In the genomic region with DNA sequence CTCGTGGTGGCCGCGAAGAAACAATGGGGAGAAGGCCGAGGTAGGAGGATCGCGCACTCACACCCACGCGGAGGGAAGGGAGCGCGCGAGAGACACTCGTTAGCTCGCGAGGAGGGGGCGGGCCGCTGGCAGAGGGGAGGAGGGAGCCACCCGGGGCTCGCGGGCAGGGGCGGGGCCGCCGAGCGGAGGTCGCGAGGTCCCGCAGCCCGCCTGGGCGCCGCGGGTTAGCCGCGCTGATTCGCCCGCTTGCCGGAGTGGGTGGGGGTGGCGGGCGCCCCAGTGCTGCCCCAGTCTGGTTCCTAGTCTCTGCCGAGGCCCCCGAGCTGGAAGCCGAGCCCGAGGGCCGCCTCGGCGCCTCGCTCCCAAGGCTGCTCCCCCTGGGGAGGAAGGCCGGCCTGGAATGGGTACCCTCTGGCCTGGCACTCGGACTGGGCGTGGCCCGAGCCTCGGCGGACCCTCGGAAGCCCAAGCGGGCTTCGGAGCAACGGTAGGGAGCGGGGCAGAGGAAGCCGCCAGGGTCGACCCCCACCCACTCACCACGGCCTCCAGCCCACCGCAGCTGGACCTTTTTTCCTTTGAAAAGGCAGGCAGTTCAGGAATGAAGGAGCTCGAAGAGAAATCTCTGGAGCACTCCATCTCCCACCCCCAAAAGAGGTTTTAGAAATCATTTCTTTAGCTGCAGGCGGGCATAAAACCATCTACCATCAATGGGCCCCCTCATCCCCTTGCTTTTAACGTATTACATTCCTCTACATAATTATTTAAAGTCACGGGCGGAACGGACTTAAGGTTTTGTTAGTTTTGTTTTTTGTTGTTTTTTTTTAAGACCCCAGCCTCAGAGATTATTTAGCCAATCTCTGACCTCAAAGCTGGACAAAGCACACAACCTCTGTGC, we compare ENCODE assay signal across 8 cellular contexts. TPM values are rescaled to one million over a fixed set of nuclear protein-coding genes. Genes with fewer than 3 reads are reported as not detected.
A peak's percentile ranks its signal among the peaks of the same experiment; 100 is the strongest.
DNase-seq lines count a peak whose midpoint lies in the region; ATAC-seq lines count a peak whose summit lies in the region.

No MANE protein-coding gene starts in this region.

- no peaks in the 10 kb centered on the region for H3K27me3 ChIP-seq in layer of hippocampus (ENCODE audit: control insufficient read depth, insufficient read depth, low read length)

- peak; percentile 65 for ATAC-seq in HG03064 (IDR thresholded peaks at IDR 0.05; ENCODE audit: low read depth, unreplicated experiment)

- DNase-seq in SKM-1 treated with dmso at 0.1 percent for 144 hours (lab: John Stamatoyannopoulos, UW; ENCODE audit: unreplicated experiment) (peak; percentile 83), SKM-1 (lab: John Stamatoyannopoulos, UW; ENCODE audit: unreplicated experiment) (no peak), NCI-H2227 (lab: John Stamatoyannopoulos, UW; ENCODE audit: unreplicated experiment) (peak; percentile 95), cerebellum (ENCODE audit: low spot score) (peak; percentile 81)
- peak; percentile 80 to 82 for DNase-seq in activated CD4-positive, alpha-beta T cell treated with anti-CD3 and anti-CD28 coated beads for 24 hours (ENCODE audit: low read depth in 2 of 2)
- DNase-seq in stimulated activated CD4-positive, alpha-beta T cell treated with anti-CD3 and anti-CD28 coated beads, Interleukin-15, amount 100 ng/mL, for 48 hours (ENCODE audit: low read depth in 2 of 2): peak; percentile 87 to 89

- peak overlapping the region; percentile 74 for H3K27ac ChIP-seq in layer of hippocampus (ENCODE audit: low read depth, low read length)

RNA-seq across cellular contexts. Expression of a gene that starts 0.7 kb away (rescaled TPM):
- total RNA-seq in cerebellum: 145 TPM

RNA-seq across cellular contexts. Expression of a gene that starts 48.6 kb away (rescaled TPM):
- 29.5 TPM for total RNA-seq in cerebellum
